ENCODE assay signal across 18 cellular contexts in genomic region chr1:21520899-21521716, GRCh38. TPM values are rescaled to one million over a fixed set of nuclear protein-coding genes. Genes with fewer than 3 reads are reported as not detected.
DNase-seq lines count a peak whose midpoint lies in the region; ATAC-seq, FAIRE-seq and TF ChIP-seq lines count a peak whose summit lies in the region.
"Had no signal": no experiment of that assay in that cellular context is flagged by ENCODE, and none has a peak within 500 bp of the region (broad histone marks: within the 10 kb centered on the region; RNA-seq: fewer than 3 reads in every experiment).

No MANE protein-coding gene starts in this region.

- no peak for TF ChIP-seq EP300 in GM12878 (IDR thresholded peaks at IDR 0.05; ENCODE audit: borderline replicate concordance in 1 of 2, control insufficient read depth in 1 of 2, low read depth in 2 of 2, low read length in 2 of 2)

- no peaks in the 10 kb centered on the region for H3K9me3 Mint-ChIP-seq in naive B cell
- H3K9me3 Mint-ChIP-seq: effector memory CD8-positive, alpha-beta T cell; T-helper 2 cell treated with Interferon-gamma antibody and Interleukin-4, amounts not matched to agents 5 μg/mL and 100 μg/mL, for 36 hours had no signal

- WGBS in GM12878 (ENCODE audit: insufficient coverage, insufficient replicate concordance, low lambda C conversion rate, missing lambda C conversion rate) = 23% methylated on average over 16 of the region's 16 CpGs

- TF ChIP-seq POLR2A in GM12878 (IDR thresholded peaks at IDR 0.05; ENCODE audit: low read depth, low read length) = no peak

- SMC1A ChIA-PET in GM12878 (lab: Charles Lee; ENCODE audit: uncharacterized antibody, unreplicated experiment) = interaction anchor here (18.6 to 18.9 kb wide), 2 partner anchors 8 to 9 kb away, joined by 326 read pairs; partner anchors contain the start of gene ALPL

- TF ChIP-seq CTCF in GM12878 (IDR thresholded peaks at IDR 0.05 in 2 of 3, conservative IDR thresholded peaks at IDR 0.05 in 1 of 3; ENCODE audit: control insufficient read depth in 2 of 3, extremely low read depth in 1 of 3, insufficient read depth in 1 of 3, low read depth in 3 of 3, low read length in 3 of 3) = no peak
- no peak for TF ChIP-seq CTCF in MM.1S (IDR thresholded peaks at IDR 0.05; ENCODE audit: low read length)

- H3K4me2 ChIP-seq in GM12878 (ENCODE audit: control insufficient read depth, insufficient read depth) (no peak overlapping the region), MM.1S (ENCODE audit: low read depth, low read length) (no peak overlapping the region)
- H3K4me2 ChIP-seq: hepatocyte had no signal

- H3K4me3 ChIP-seq in GM12878 (no peak overlapping the region), MM.1S (ENCODE audit: low read length) (no peak overlapping the region)
- H3K4me3 ChIP-seq: hepatocyte, testis had no signal

- no peak overlapping the region for H3K9ac ChIP-seq in GM12878 (ENCODE audit: control insufficient read depth, insufficient read depth, low read length)
- H3K9ac ChIP-seq in MM.1S (ENCODE audit: low read length) = no peak overlapping the region

- in situ Hi-C loops in GM12878 (cut with MboI) = no loop called here

- H3K27me3 Mint-ChIP-seq in naive B cell = peaks cover 0 to 5% (median 0%) of the 10 kb centered on the region in 3 donors
- H3K27me3 Mint-ChIP-seq: effector memory CD8-positive, alpha-beta T cell had no signal

- H3K4me1 Mint-ChIP-seq in naive B cell = peaks cover 50 to 91% (median 71%) of the 10 kb centered on the region in 3 donors

- FAIRE-seq in GM12878 (lab: Jason Lieb, UNC) = no peak

- H3K9me2 ChIP-seq in MM.1S (replicated peaks; ENCODE audit: insufficient read depth, low read length) = no peaks in the 10 kb centered on the region

- RAD21 ChIA-PET in GM12878 (lab: Charles Lee; ENCODE audit: unreplicated experiment) = interaction anchor here (2.2 kb wide), 1 partner anchor 12 kb away, joined by 7 read pairs; no protein-coding TSS in a partner anchor

- peak overlapping the region in 4 of 6 donors; percentile 27 to 73 (median 60) for H3K27ac Mint-ChIP-seq in naive B cell
- H3K27ac Mint-ChIP-seq: effector memory CD8-positive, alpha-beta T cell; T-helper 2 cell treated with Interferon-gamma antibody and Interleukin-4, amounts not matched to agents 5 μg/mL and 100 μg/mL, for 36 hours had no signal

- H2AFZ ChIP-seq in GM12878 (ENCODE audit: control insufficient read depth, low read depth, low read length) = no peak overlapping the region
- H2AFZ ChIP-seq in MM.1S (ENCODE audit: low read length) = no peak overlapping the region
- H2AFZ ChIP-seq: hepatocyte had no signal

- H3K36me3 ChIP-seq in GM12878 (ENCODE audit: control insufficient read depth in 2 of 2, insufficient read depth in 2 of 2, low read length in 1 of 2) (no peaks in the 10 kb centered on the region), MM.1S (replicated peaks; ENCODE audit: insufficient read depth, low read length) (no peaks in the 10 kb centered on the region)

- peak; percentile 18 for ATAC-seq in GM12878
- no peak for ATAC-seq in naive B cell (ENCODE audit: low read depth in 2 of 2)
- ATAC-seq: effector memory CD8-positive, alpha-beta T cell had no signal

- peaks cover 15% of the 10 kb centered on the region for H3K4me1 ChIP-seq in GM12878 (ENCODE audit: control insufficient read depth, insufficient read depth, low read length)
- H3K4me1 ChIP-seq in MM.1S (ENCODE audit: low read length) = no peaks in the 10 kb centered on the region
- H3K4me1 ChIP-seq: testis had no signal

- H3F3A ChIP-seq in MM.1S (ENCODE audit: insufficient read depth, low read length) = no peaks in the 10 kb centered on the region

- BruUV-seq in GM12878 (replicated peaks; lab: Mats Ljungman, UMichigan) = no TSS peak

- CTCF ChIA-PET in GM12878 (lab: Yijun Ruan, JAX) = interaction anchor here (0.6 to 19.0 kb wide), 5 partner anchors 9 to 814 kb away, joined by 3 to 327 read pairs (median 4); partner anchors contain the start of gene ALPL

- peak overlapping the region in 2 of 8 donors; percentile 47 to 54 for H3K4me3 Mint-ChIP-seq in naive B cell
- H3K4me3 Mint-ChIP-seq: effector memory CD8-positive, alpha-beta T cell; T-helper 2 cell treated with Interferon-gamma antibody and Interleukin-4, amounts not matched to agents 5 μg/mL and 100 μg/mL, for 36 hours had no signal

- no peak for TF ChIP-seq RAD21 in GM12878 (IDR thresholded peaks at IDR 0.05; ENCODE audit: insufficient read depth, low read depth, low read length)

- no peaks in the 10 kb centered on the region for H3K9me3 ChIP-seq in GM12878 (replicated peaks; ENCODE audit: control insufficient read depth, insufficient read depth, low read length)
- H3K9me3 ChIP-seq in MM.1S (replicated peaks; ENCODE audit: insufficient read depth, low read length) = no peaks in the 10 kb centered on the region
- H3K9me3 ChIP-seq: testis had no signal

- no peaks in the 10 kb centered on the region for H4K20me1 ChIP-seq in GM12878 (ENCODE audit: control insufficient read depth, insufficient read depth)
- no peaks in the 10 kb centered on the region for H4K20me1 ChIP-seq in MM.1S (ENCODE audit: insufficient read depth, low read length)

- peak; percentile 33 for DNase-seq in DMS79 treated with DMSO at 0.1 percent for 48 hours (lab: John Stamatoyannopoulos, UW)
- DNase-seq in DMS79 (lab: John Stamatoyannopoulos, UW) = no peak
- DNase-seq in NCI-H2171 (lab: John Stamatoyannopoulos, UW) = peak; percentile 95
- DNase-seq in GM12878 (ENCODE audit: low read depth, low spot score) = no peak
- DNase-seq in naive B cell = no peak
- DNase-seq in DMS114 treated with DMSO at 0.1 percent for 48 hours (lab: John Stamatoyannopoulos, UW; ENCODE audit: unreplicated experiment) = no peak
- no peak for DNase-seq in MM.1S
- DNase-seq in COLO668 (lab: John Stamatoyannopoulos, UW; ENCODE audit: unreplicated experiment) = no peak
- DNase-seq: 8988T; DMS153; effector memory CD8-positive, alpha-beta T cell; midbrain; NCI-H1105 treated with DMSO at 0.1 percent for 48 hours; OCI-M1; retina; testis had no signal

- POLR2A ChIA-PET in GM12878 (lab: Charles Lee) = interaction anchor here (0.5 to 1.4 kb wide), 2 partner anchors 10 to 16 kb away, joined by 3 to 4 read pairs; no protein-coding TSS in a partner anchor

- intact Hi-C loops in GM12878 (cut with micrococcal nuclease; ENCODE audit: unreplicated experiment) = no loop called here

- H3K27me3 ChIP-seq in GM12878 (replicated peaks in 1 of 2; ENCODE audit: control insufficient read depth in 2 of 2, insufficient read depth in 2 of 2, low read length in 1 of 2) = no peaks in the 10 kb centered on the region; a peak in 1 of 4 replicates
- peaks cover 35% of the 10 kb centered on the region for H3K27me3 ChIP-seq in MM.1S (replicated peaks; ENCODE audit: insufficient read depth, low read length)
- H3K27me3 ChIP-seq: hepatocyte, testis had no signal

- H3K36me3 Mint-ChIP-seq in naive B cell = peaks cover 0 to 4% of the 10 kb centered on the region in 2 donors

- H3K27ac ChIP-seq in GM12878 (ENCODE audit: control insufficient read depth, insufficient read depth) = no peak overlapping the region
- H3K27ac ChIP-seq in MM.1S (ENCODE audit: low read length) = no peak overlapping the region
- H3K27ac ChIP-seq: hepatocyte, testis had no signal

- no peaks in the 10 kb centered on the region for H3K79me2 ChIP-seq in GM12878 (ENCODE audit: control insufficient read depth, insufficient read depth, low read length)
- H3K79me2 ChIP-seq in MM.1S (ENCODE audit: low read length) = no peaks in the 10 kb centered on the region
- H3K79me2 ChIP-seq: hepatocyte had no signal

TF ChIP-seq in GM12878, 131 proteins besides CTCF, POLR2A, EP300 and RAD21 (continues in another document):
- TF ChIP-seq BCLAF1 (IDR thresholded peaks at IDR 0.05) (no peak), MTA3 (IDR thresholded peaks at IDR 0.05; ENCODE audit: borderline replicate concordance, low read length) (no peak)

RNA-seq across cellular contexts. Expression of gene ALPL, which starts 11.9 kb away (rescaled TPM):
- total RNA-seq in GM12878 (2013; cell fraction: nucleolus; rRNA removed) = not detected in 2 replicates
- total RNA-seq in GM12878 (2014; rRNA removed) (0.05 and 0.40 TPM in 2 replicates), GM12878 (2014; rRNA removed; fragmentation: Illumina TruSeq; extraction: Trizol) (not detected in 2 replicates), GM12878 (2021) (0.24 and 0.49 TPM in 2 replicates)
- polyA plus RNA-seq in GM12878 (2011; ENCODE audit: low read depth) = not detected
- polyA plus RNA-seq in GM12878 (2011; rRNA removed) (0.30 and 0.43 TPM in 2 replicates), GM12878 (2014; fragmentation: Illumina TruSeq; extraction: Trizol) (0.19 TPM in 1 of 2 replicates, not detected in the other), GM12878 (2014; fragmentation: Nextera tagmentation; extraction: Ambion mirVana) (under 1 TPM in 1 of 2 experiments, not detected in 1; 0.07 TPM), GM12878 (2014; rRNA removed) (0.10 and 0.22 TPM in 2 replicates), GM12878 (2016; fragmentation: Nextera tagmentation; extraction: Ambion mirVana) (under 1 TPM; 0.20 to 0.59 TPM), naive B cell (ENCODE audit: low read depth in 6 of 6) (1 to 10 TPM in 1 of 6 donors, under 1 TPM in 3, not detected in 2; 0.53 to 1.8 (median 0.66) TPM)
- polyA plus RNA-seq in GM12878 (2011; cell fraction: cytosol; rRNA removed) = 0.48 and 0.49 TPM in 2 replicates
- 0.45 and 1.1 TPM in 2 replicates for polyA plus RNA-seq in GM12878 (2011; cell fraction: nucleus; rRNA removed)
- 0.08 TPM in 1 of 2 replicates, not detected in the other for polyA plus RNA-seq in GM12878 (2012)
- polyA minus RNA-seq in GM12878 (2011; rRNA and poly(A)+ RNA removed) = 0.46 and 1.1 TPM in 2 replicates
- polyA minus RNA-seq in GM12878 (2011; cell fraction: cytosol; rRNA and poly(A)+ RNA removed) = not detected in 2 replicates
- polyA minus RNA-seq in GM12878 (2011; cell fraction: nucleus; rRNA and poly(A)+ RNA removed) = not detected in 2 replicates

Comparison
In these comparisons a context has a peak if more than half of its experiments do, and no peak if none do; other contexts are left out.
1. DNase-seq: peak in DMS79 treated with DMSO at 0.1 percent for 48 hours (single experiment) and NCI-H2171 (single experiment); none in DMS79 (single experiment), GM12878 (single experiment), naive B cell (single experiment), DMS114 treated with DMSO at 0.1 percent for 48 hours (single experiment), MM.1S (single experiment) and COLO668 (single experiment).